ENCODE assay signal across 1 cellular context in genomic region chr6:43953794-43954310, GRCh38.
A peak's percentile ranks its signal among the peaks of the same experiment; 100 is the strongest.
TF ChIP-seq lines count a peak whose summit lies in the region.

No MANE protein-coding gene starts in this region.

TF ChIP-seq in HepG2, 621 proteins besides CTCF, POLR2A, EP300 and RAD21 (continued from another document and continues in another):
- peak; percentile 82; the same call in 1 of the 2 replicates for TF ChIP-seq KDM3A (CRISPR knock-in tag; IDR thresholded peaks at IDR 0.05; ENCODE audit: low read depth)
- no peak for TF ChIP-seq POLR2AphosphoS5 (IDR thresholded peaks at IDR 0.05; ENCODE audit: low read depth, low read length)
- TF ChIP-seq ZNF20 (CRISPR knock-in tag; IDR thresholded peaks at IDR 0.05), result no peak
- no peak for TF ChIP-seq HOXA7 (CRISPR knock-in tag; IDR thresholded peaks at IDR 0.05)
- peak; percentile 90 for TF ChIP-seq ZFP36L1 (CRISPR knock-in tag; IDR thresholded peaks at IDR 0.05)
- no peak for TF ChIP-seq ZNF780A (CRISPR knock-in tag; IDR thresholded peaks at IDR 0.05)
- TF ChIP-seq, protein P1, sequence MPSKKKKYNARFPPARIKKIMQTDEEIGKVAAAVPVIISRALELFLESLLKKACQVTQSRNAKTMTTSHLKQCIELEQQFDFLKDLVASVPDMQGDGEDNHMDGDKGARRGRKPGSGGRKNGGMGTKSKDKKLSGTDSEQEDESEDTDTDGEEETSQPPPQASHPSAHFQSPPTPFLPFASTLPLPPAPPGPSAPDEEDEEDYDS (CRISPR knock-in tag; IDR thresholded peaks at IDR 0.05), result no peak; the same call in 1 of the 2 replicates
- TF ChIP-seq NCOA5 (CRISPR knock-in tag; IDR thresholded peaks at IDR 0.05), result no peak
- TF ChIP-seq HOXD1 (CRISPR knock-in tag; IDR thresholded peaks at IDR 0.05), result no peak
- no peak for TF ChIP-seq ARNT (IDR thresholded peaks at IDR 0.05)
- TF ChIP-seq PHF21A (CRISPR knock-in tag; IDR thresholded peaks at IDR 0.05), result peak; percentile 32; the same call in 1 of the 2 replicates
- peak; percentile 30; the same call in 1 of the 2 replicates for TF ChIP-seq HBP1 (CRISPR knock-in tag; IDR thresholded peaks at IDR 0.05; ENCODE audit: low read depth)
- TF ChIP-seq SAP130 (CRISPR knock-in tag; IDR thresholded peaks at IDR 0.05; ENCODE audit: low read depth), result peak; percentile 60; the same call in 1 of the 2 replicates
- TF ChIP-seq ZNF839 (CRISPR knock-in tag; IDR thresholded peaks at IDR 0.05; ENCODE audit: borderline replicate concordance), result peak; percentile 95
- TF ChIP-seq SIN3A (IDR thresholded peaks at IDR 0.05; ENCODE audit: borderline replicate concordance, low read depth, low read length), result no peak; the same call in 1 of the 2 replicates
- TF ChIP-seq, protein P2, sequence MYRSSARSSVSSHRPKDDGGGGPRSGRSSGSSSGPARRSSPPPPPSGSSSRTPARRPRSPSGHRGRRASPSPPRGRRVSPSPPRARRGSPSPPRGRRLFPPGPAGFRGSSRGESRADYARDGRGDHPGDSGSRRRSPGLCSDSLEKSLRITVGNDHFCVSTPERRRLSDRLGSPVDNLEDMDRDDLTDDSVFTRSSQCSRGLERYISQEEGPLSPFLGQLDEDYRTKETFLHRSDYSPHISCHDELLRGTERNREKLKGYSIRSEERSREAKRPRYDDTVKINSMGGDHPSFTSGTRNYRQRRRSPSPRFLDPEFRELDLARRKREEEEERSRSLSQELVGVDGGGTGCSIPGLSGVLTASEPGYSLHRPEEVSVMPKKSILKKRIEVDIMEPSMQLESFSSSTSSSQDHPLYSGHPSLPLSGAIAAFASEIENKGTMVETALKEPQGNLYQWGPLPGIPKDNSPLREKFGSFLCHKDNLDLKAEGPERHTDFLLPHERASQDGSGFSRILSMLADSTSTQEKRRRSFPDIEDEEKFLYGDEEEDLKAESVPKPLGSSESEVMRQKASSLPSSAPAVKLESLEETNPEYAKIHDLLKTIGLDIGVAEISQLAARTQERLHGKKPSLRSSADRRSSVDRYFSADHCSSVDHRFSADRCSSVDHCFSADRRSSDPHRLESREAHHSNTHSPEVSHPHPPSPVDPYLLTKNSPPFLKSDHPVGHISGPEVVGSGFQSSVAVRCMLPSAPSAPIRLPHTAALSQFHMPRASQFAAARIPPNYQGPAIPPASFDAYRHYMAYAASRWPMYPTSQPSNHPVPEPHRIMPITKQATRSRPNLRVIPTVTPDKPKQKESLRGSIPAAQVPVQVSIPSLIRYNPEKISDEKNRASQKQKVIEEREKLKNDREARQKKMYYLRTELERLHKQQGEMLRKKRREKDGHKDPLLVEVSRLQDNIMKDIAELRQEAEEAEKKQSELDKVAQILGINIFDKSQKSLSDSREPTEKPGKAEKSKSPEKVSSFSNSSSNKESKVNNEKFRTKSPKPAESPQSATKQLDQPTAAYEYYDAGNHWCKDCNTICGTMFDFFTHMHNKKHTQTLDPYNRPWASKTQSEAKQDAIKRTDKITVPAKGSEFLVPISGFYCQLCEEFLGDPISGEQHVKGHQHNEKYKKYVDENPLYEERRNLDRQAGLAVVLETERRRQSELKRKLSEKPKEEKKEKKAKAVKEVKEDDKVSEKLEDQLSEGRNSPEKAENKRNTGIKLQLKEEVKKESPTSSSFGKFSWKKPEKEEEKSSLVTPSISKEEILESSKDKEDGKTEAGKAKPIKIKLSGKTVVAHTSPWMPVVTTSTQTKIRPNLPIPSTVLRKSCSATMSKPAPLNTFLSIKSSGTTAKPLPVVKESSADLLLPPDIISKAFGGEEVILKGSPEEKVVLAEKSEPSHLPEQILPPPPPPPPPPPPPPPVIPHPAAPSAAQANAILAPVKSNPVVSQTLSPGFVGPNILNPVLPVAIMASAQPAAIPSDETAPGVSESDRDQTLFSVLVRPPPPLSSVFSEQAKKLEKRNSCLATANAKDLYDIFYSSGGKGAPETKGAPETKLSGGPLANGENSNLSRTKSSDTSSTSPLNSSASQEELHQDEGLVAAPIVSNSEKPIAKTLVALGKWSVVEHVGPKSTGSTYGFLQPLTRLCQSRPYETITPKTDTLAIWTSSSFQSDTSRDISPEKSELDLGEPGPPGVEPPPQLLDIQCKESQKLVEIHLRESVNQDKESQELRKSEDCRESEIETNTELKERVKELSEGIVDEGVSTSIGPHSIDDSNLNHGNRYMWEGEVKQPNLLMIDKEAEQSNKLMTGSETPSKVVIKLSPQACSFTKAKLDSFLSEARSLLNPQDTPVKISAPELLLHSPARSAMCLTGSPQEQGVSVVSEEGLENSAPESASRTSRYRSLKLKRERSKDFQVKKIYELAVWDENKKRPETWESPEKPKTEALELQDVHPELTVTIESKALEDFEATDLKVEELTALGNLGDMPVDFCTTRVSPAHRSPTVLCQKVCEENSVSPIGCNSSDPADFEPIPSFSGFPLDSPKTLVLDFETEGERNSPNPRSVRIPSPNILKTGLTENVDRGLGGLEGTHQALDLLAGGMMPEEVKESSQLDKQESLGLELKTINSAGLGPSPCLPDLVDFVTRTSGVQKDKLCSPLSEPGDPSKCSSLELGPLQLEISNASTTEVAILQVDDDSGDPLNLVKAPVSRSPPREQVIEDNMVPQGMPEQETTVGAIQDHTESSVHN (CRISPR knock-in tag; IDR thresholded peaks at IDR 0.05), result no peak
- peak; percentile 54; the same call in 1 of the 2 replicates for TF ChIP-seq ZNF788 (CRISPR knock-in tag; IDR thresholded peaks at IDR 0.05; ENCODE audit: borderline replicate concordance)
- TF ChIP-seq, protein P3, sequence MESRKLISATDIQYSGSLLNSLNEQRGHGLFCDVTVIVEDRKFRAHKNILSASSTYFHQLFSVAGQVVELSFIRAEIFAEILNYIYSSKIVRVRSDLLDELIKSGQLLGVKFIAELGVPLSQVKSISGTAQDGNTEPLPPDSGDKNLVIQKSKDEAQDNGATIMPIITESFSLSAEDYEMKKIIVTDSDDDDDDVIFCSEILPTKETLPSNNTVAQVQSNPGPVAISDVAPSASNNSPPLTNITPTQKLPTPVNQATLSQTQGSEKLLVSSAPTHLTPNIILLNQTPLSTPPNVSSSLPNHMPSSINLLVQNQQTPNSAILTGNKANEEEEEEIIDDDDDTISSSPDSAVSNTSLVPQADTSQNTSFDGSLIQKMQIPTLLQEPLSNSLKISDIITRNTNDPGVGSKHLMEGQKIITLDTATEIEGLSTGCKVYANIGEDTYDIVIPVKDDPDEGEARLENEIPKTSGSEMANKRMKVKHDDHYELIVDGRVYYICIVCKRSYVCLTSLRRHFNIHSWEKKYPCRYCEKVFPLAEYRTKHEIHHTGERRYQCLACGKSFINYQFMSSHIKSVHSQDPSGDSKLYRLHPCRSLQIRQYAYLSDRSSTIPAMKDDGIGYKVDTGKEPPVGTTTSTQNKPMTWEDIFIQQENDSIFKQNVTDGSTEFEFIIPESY (CRISPR knock-in tag; IDR thresholded peaks at IDR 0.05), result peak; percentile 59; the same call in 1 of the 2 replicates
- TF ChIP-seq SP1 (IDR thresholded peaks at IDR 0.05), result no peak
- TF ChIP-seq SP1 (CRISPR knock-in tag; IDR thresholded peaks at IDR 0.05), result no peak
- no peak for TF ChIP-seq ISX (CRISPR knock-in tag; conservative IDR thresholded peaks at IDR 0.05)
- no peak for TF ChIP-seq ZNF281 (CRISPR knock-in tag; IDR thresholded peaks at IDR 0.05; ENCODE audit: borderline replicate concordance)
- TF ChIP-seq SRSF9 (IDR thresholded peaks at IDR 0.05; ENCODE audit: borderline replicate concordance, insufficient read depth, low read depth, low read length, poor library complexity, severe bottlenecking), result no peak
- TF ChIP-seq TCF7L2 (IDR thresholded peaks at IDR 0.05; ENCODE audit: low read depth, low read length), result no peak
- peak; percentile 83; the same call in 1 of the 2 replicates for TF ChIP-seq ZNF124 (CRISPR knock-in tag; IDR thresholded peaks at IDR 0.05)
- no peak for TF ChIP-seq U2AF2 (IDR thresholded peaks at IDR 0.05; ENCODE audit: low read depth, low read length)
- TF ChIP-seq MAZ (IDR thresholded peaks at IDR 0.05; ENCODE audit: borderline replicate concordance, low read depth, low read length), result no peak
- peak; percentile 62; the same call in 1 of the 2 replicates for TF ChIP-seq MAZ (CRISPR knock-in tag; IDR thresholded peaks at IDR 0.05; ENCODE audit: low read depth)
- TF ChIP-seq FOXA1 (IDR thresholded peaks at IDR 0.05), result no peak
- peak; percentile 33; the same call in 1 of the 2 replicates for TF ChIP-seq FOXA1 (CRISPR knock-in tag; IDR thresholded peaks at IDR 0.05)
- peak; percentile 66; the same call in 1 of the 2 replicates for TF ChIP-seq ZNF891 (CRISPR knock-in tag; IDR thresholded peaks at IDR 0.05)
- no peak for TF ChIP-seq ETS1 (CRISPR knock-in tag; IDR thresholded peaks at IDR 0.05)
- no peak for TF ChIP-seq ZNF589 (CRISPR knock-in tag; conservative IDR thresholded peaks at IDR 0.05)
- no peak for TF ChIP-seq ZNF337 (CRISPR knock-in tag; IDR thresholded peaks at IDR 0.05; ENCODE audit: borderline replicate concordance, low read depth)
- no peak for TF ChIP-seq KDM1A (CRISPR knock-in tag; IDR thresholded peaks at IDR 0.05)
- peak; percentile 76; the same call in 1 of the 2 replicates for TF ChIP-seq SP4 (CRISPR knock-in tag; IDR thresholded peaks at IDR 0.05)
- TF ChIP-seq ZNF10 (CRISPR knock-in tag; IDR thresholded peaks at IDR 0.05; ENCODE audit: borderline replicate concordance, low read depth), result no peak
- no peak for TF ChIP-seq ZNF503 (CRISPR knock-in tag; IDR thresholded peaks at IDR 0.05)
- peak; percentile 68; the same call in 1 of the 2 replicates for TF ChIP-seq SMAD3 (CRISPR knock-in tag; IDR thresholded peaks at IDR 0.05)
- TF ChIP-seq, protein P4, sequence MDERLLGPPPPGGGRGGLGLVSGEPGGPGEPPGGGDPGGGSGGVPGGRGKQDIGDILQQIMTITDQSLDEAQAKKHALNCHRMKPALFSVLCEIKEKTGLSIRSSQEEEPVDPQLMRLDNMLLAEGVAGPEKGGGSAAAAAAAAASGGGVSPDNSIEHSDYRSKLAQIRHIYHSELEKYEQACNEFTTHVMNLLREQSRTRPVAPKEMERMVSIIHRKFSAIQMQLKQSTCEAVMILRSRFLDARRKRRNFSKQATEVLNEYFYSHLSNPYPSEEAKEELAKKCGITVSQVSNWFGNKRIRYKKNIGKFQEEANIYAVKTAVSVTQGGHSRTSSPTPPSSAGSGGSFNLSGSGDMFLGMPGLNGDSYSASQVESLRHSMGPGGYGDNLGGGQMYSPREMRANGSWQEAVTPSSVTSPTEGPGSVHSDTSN (CRISPR knock-in tag; IDR thresholded peaks at IDR 0.05), result no peak
- no peak for TF ChIP-seq REL (CRISPR knock-in tag; conservative IDR thresholded peaks at IDR 0.05)
- TF ChIP-seq ZNF138 (CRISPR knock-in tag; IDR thresholded peaks at IDR 0.05; ENCODE audit: low read depth), result peak; percentile 48; the same call in 1 of the 2 replicates
- TF ChIP-seq PHB2 (IDR thresholded peaks at IDR 0.05; ENCODE audit: partially characterized antibody), result no peak
- TF ChIP-seq, protein P5, sequence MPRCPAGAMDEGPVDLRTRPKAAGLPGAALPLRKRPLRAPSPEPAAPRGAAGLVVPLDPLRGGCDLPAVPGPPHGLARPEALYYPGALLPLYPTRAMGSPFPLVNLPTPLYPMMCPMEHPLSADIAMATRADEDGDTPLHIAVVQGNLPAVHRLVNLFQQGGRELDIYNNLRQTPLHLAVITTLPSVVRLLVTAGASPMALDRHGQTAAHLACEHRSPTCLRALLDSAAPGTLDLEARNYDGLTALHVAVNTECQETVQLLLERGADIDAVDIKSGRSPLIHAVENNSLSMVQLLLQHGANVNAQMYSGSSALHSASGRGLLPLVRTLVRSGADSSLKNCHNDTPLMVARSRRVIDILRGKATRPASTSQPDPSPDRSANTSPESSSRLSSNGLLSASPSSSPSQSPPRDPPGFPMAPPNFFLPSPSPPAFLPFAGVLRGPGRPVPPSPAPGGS (CRISPR knock-in tag; IDR thresholded peaks at IDR 0.05), result peak; percentile 54; the same call in 1 of the 2 replicates
